18 cellular contexts compared by ENCODE assay signal in genomic region chr2:221399183-221399582, GRCh38.
DNase-seq lines count a peak whose midpoint lies in the region; ATAC-seq and TF ChIP-seq lines count a peak whose summit lies in the region.
"Had no signal": no experiment of that assay in that cellular context is flagged by ENCODE, and none has a peak within 500 bp of the region (broad histone marks: within the 10 kb centered on the region; RNA-seq: fewer than 3 reads in every experiment).

No MANE protein-coding gene starts in this region.

- no peaks in the 10 kb centered on the region for H3K79me2 ChIP-seq in H9 (ENCODE audit: insufficient read depth, low read length)
- H3K79me2 ChIP-seq in mesendoderm (ENCODE audit: control insufficient read depth, insufficient read depth, low read length), result no peaks in the 10 kb centered on the region

- H3K27ac ChIP-seq in H9 (ENCODE audit: insufficient read length, low read depth, low read length) (no peak overlapping the region), endodermal cell (ENCODE audit: low read depth, low read length) (no peak overlapping the region), mesendoderm (ENCODE audit: low read depth, low read length) (no peak overlapping the region)
- H3K27ac ChIP-seq in CD8-positive, alpha-beta T cell (ENCODE audit: low read depth, low read length), result no peak overlapping the region
- H3K27ac ChIP-seq: BLaER1, C4-2B had no signal

- no peak overlapping the region for H3K14ac ChIP-seq in H9 (ENCODE audit: insufficient read depth, low read length)

- no peaks in the 10 kb centered on the region for H3K27me3 ChIP-seq in H9 (ENCODE audit: insufficient read depth, low read length)
- peaks cover 7% of the 10 kb centered on the region for H3K27me3 ChIP-seq in endodermal cell (ENCODE audit: control insufficient read depth, insufficient read depth, low read length, poor library complexity, severe bottlenecking)
- no peaks in the 10 kb centered on the region for H3K27me3 ChIP-seq in mesendoderm (ENCODE audit: insufficient read depth, low read length, poor library complexity)
- no peaks in the 10 kb centered on the region for H3K27me3 ChIP-seq in CD8-positive, alpha-beta T cell (ENCODE audit: insufficient read depth, low read length)
- H3K27me3 ChIP-seq: BLaER1 had no signal

- H3K27me3 Mint-ChIP-seq in H9 (ENCODE audit: low read depth) (peaks cover 3% of the 10 kb centered on the region; the same call in 1 of the 2 replicates), endodermal cell (ENCODE audit: insufficient read depth) (peaks cover 5% of the 10 kb centered on the region)
- no peaks in the 10 kb centered on the region for H3K27me3 Mint-ChIP-seq in CD8-positive, alpha-beta T cell (ENCODE audit: low read depth)

- no peak overlapping the region for H3K23ac ChIP-seq in H9 (ENCODE audit: insufficient read length, low read depth, low read length)
- no peak overlapping the region for H3K23ac ChIP-seq in mesendoderm (ENCODE audit: low read length)

- H2AFZ ChIP-seq in H9 (ENCODE audit: low read length), result no peak overlapping the region

- no peaks in the 10 kb centered on the region for H4K20me1 ChIP-seq in H9 (ENCODE audit: control insufficient read depth, insufficient read depth, insufficient read length)
- H4K20me1 ChIP-seq: BLaER1 had no signal

- no peak overlapping the region for H2BK120ac ChIP-seq in H9 (ENCODE audit: low read depth, low read length, poor library complexity, severe bottlenecking)
- no peak overlapping the region for H2BK120ac ChIP-seq in mesendoderm (ENCODE audit: low read depth, low read length)

- H3K4me2 ChIP-seq in H9 (ENCODE audit: insufficient read depth, insufficient read length, low read length) (no peak overlapping the region), mesendoderm (ENCODE audit: low read length) (no peak overlapping the region)
- H3K4me2 ChIP-seq: BLaER1 had no signal

- H4K5ac ChIP-seq in H9 (ENCODE audit: insufficient read length, low read depth, low read length) (no peak overlapping the region), mesendoderm (ENCODE audit: low read length) (no peak overlapping the region)

- TF ChIP-seq CTCF in H9 (conservative IDR thresholded peaks at IDR 0.05), result peak; percentile 34; the same call in 2 of the 3 replicates
- no peak for TF ChIP-seq CTCF in endodermal cell (conservative IDR thresholded peaks at IDR 0.05)
- TF ChIP-seq CTCF in CD8-positive, alpha-beta T cell (IDR thresholded peaks at IDR 0.05), result no peak

- no peak overlapping the region for H4K91ac ChIP-seq in H9 (ENCODE audit: insufficient read length, low read depth, low read length)

- H3K9ac ChIP-seq in H9 (ENCODE audit: extremely low read depth, insufficient read length, low read length) (no peak overlapping the region), endodermal cell (ENCODE audit: extremely low read depth, low read length, poor library complexity, severe bottlenecking) (no peak overlapping the region), mesendoderm (ENCODE audit: low read length) (no peak overlapping the region)
- H3K9ac ChIP-seq: BLaER1 had no signal

- H3K4ac ChIP-seq in H9 (ENCODE audit: low read depth, low read length), result no peak overlapping the region
- no peak overlapping the region for H3K4ac ChIP-seq in mesendoderm (ENCODE audit: low read depth, low read length)

- H3K79me1 ChIP-seq in H9 (ENCODE audit: insufficient read depth, low read depth, low read length, poor library complexity, severe bottlenecking), result no peaks in the 10 kb centered on the region
- H3K79me1 ChIP-seq in mesendoderm (ENCODE audit: low read length), result no peaks in the 10 kb centered on the region

- no peak overlapping the region for H2BK20ac ChIP-seq in H9 (ENCODE audit: low read depth, low read length, poor library complexity, severe bottlenecking)

- H3K56ac ChIP-seq in H9 (ENCODE audit: insufficient read length, low read depth, low read length) (no peak overlapping the region), mesendoderm (ENCODE audit: low read length) (no peak overlapping the region)

- H3K4me3 Mint-ChIP-seq in H9, result no peak overlapping the region
- no peak overlapping the region for H3K4me3 Mint-ChIP-seq in endodermal cell
- no peak overlapping the region for H3K4me3 Mint-ChIP-seq in CD8-positive, alpha-beta T cell
- H3K4me3 Mint-ChIP-seq: B cell; CD4-positive, CD25-positive, alpha-beta regulatory T cell; CD8-positive, alpha-beta memory T cell; HFFc6 had no signal

- H2BK15ac ChIP-seq in H9 (ENCODE audit: low read depth, low read length) (no peak overlapping the region), mesendoderm (replicated peaks; ENCODE audit: low read depth) (no peak overlapping the region)

- H2AK5ac ChIP-seq in H9 (ENCODE audit: insufficient read length, low read length) (no peak overlapping the region), mesendoderm (ENCODE audit: low read length) (no peak overlapping the region)

- H3K9me3 Mint-ChIP-seq in H9 (peaks cover 3 to 5% of the 10 kb centered on the region in 2 experiments; a peak in 4 of 5 replicates), endodermal cell (peaks cover 11% of the 10 kb centered on the region)
- no peaks in the 10 kb centered on the region for H3K9me3 Mint-ChIP-seq in CD8-positive, alpha-beta T cell
- H3K9me3 Mint-ChIP-seq: HFFc6 had no signal

- peak overlapping the region; percentile 8 for H3K4me3 ChIP-seq in endodermal cell (ENCODE audit: low read length)
- H3K4me3 ChIP-seq in mesendoderm (ENCODE audit: low read length), result no peak overlapping the region
- H3K4me3 ChIP-seq in CD8-positive, alpha-beta T cell (ENCODE audit: low read depth, low read length), result no peak overlapping the region
- H3K4me3 ChIP-seq: BLaER1, HAP-1 had no signal

- H3K4me1 Mint-ChIP-seq in H9, result no peaks in the 10 kb centered on the region
- H3K4me1 Mint-ChIP-seq in endodermal cell, result peaks cover 14% of the 10 kb centered on the region
- no peaks in the 10 kb centered on the region for H3K4me1 Mint-ChIP-seq in CD8-positive, alpha-beta T cell (ENCODE audit: low read depth)
- H3K4me1 Mint-ChIP-seq: CD4-positive, CD25-positive, alpha-beta regulatory T cell; CD8-positive, alpha-beta memory T cell had no signal

- CTCF ChIA-PET in CD8-positive, alpha-beta T cell (lab: Charles Lee), result no interaction called here

- H3K36me3 Mint-ChIP-seq in H9 (ENCODE audit: insufficient read depth in 1 of 3, low read depth in 3 of 3), result no peaks in the 10 kb centered on the region; a peak in 1 of 7 replicates
- H3K36me3 Mint-ChIP-seq in endodermal cell (ENCODE audit: low read depth), result no peaks in the 10 kb centered on the region
- H3K36me3 Mint-ChIP-seq in CD8-positive, alpha-beta T cell, result no peaks in the 10 kb centered on the region
- H3K36me3 Mint-ChIP-seq: CD4-positive, CD25-positive, alpha-beta regulatory T cell; CD8-positive, alpha-beta memory T cell had no signal

- no peak overlapping the region for H3K27ac Mint-ChIP-seq in H9
- H3K27ac Mint-ChIP-seq in endodermal cell, result no peak overlapping the region
- H3K27ac Mint-ChIP-seq in CD8-positive, alpha-beta T cell, result no peak overlapping the region
- H3K27ac Mint-ChIP-seq: B cell, HFFc6 had no signal

- POLR2A ChIA-PET in CD8-positive, alpha-beta T cell (lab: Charles Lee), result no interaction called here

- H3K9me3 ChIP-seq in H9 (ENCODE audit: control insufficient read depth, low read depth, low read length) (no peaks in the 10 kb centered on the region), endodermal cell (ENCODE audit: control insufficient read depth, low read length) (peaks cover 20% of the 10 kb centered on the region)
- H3K9me3 ChIP-seq in CD8-positive, alpha-beta T cell (ENCODE audit: low read length), result no peaks in the 10 kb centered on the region
- H3K9me3 ChIP-seq: BLaER1, HAP-1 had no signal

- intact Hi-C loops in CD8-positive, alpha-beta T cell (cut with DNase I, micrococcal nuclease), result no loop called here

- H3K36me3 ChIP-seq in endodermal cell (ENCODE audit: control insufficient read depth, insufficient read depth, low read length) (no peaks in the 10 kb centered on the region), mesendoderm (ENCODE audit: control insufficient read depth, insufficient read depth, low read length) (no peaks in the 10 kb centered on the region)
- H3K36me3 ChIP-seq in CD8-positive, alpha-beta T cell (ENCODE audit: insufficient read depth, low read length), result no peaks in the 10 kb centered on the region
- H3K36me3 ChIP-seq: BLaER1, HAP-1 had no signal

- H3K23me2 ChIP-seq in H9 (ENCODE audit: insufficient read length, low read depth, low read length, poor library complexity, severe bottlenecking), result no peaks in the 10 kb centered on the region

- H3K4me1 ChIP-seq in H9 (ENCODE audit: insufficient read depth, low read length), result no peaks in the 10 kb centered on the region
- H3K4me1 ChIP-seq in endodermal cell (ENCODE audit: control insufficient read depth, insufficient read depth, low read length), result peaks cover 4% of the 10 kb centered on the region
- no peaks in the 10 kb centered on the region for H3K4me1 ChIP-seq in mesendoderm (ENCODE audit: control insufficient read depth, low read depth, low read length)
- no peaks in the 10 kb centered on the region for H3K4me1 ChIP-seq in CD8-positive, alpha-beta T cell (ENCODE audit: insufficient read depth, low read length)

- DNase-seq in ELF-1 (ENCODE audit: low read depth, low spot score) (peak; percentile 4), H9 (peak; percentile 35), endodermal cell (peak; percentile 53), mesendoderm (peak; percentile 26)
- no peak for DNase-seq in CD8-positive, alpha-beta T cell
- DNase-seq: CD4-positive, CD25-positive, alpha-beta regulatory T cell; CD8-positive, alpha-beta memory T cell; DMS 273 treated with DMSO at 0.1 percent for 48 hours; DMS79; EL; GF-D8; HFFc6 had no signal

- no peak overlapping the region for H4K8ac ChIP-seq in H9 (replicated peaks; ENCODE audit: insufficient read length, low read depth, low read length)
- no peak overlapping the region for H4K8ac ChIP-seq in mesendoderm (ENCODE audit: low read depth, low read length)

- no peak overlapping the region for H3T11ph ChIP-seq in H9 (ENCODE audit: low read length)

- H3K18ac ChIP-seq in H9 (ENCODE audit: insufficient read length, low read depth, low read length), result no peak overlapping the region
- no peak overlapping the region for H3K18ac ChIP-seq in mesendoderm (ENCODE audit: low read length)

- H2BK5ac ChIP-seq in H9 (ENCODE audit: insufficient read length, low read length) (no peak overlapping the region), mesendoderm (ENCODE audit: low read length) (no peak overlapping the region)

- no CpG with 5 or more reads among the region's 4 CpGs for WGBS in H9 (ENCODE audit: extremely low coverage, insufficient read length, low lambda C conversion rate)
- WGBS in endodermal cell (ENCODE audit: insufficient coverage in 1 of 2, insufficient read length in 1 of 2), 2 experiments, result 83 to 100% methylated on average over 1 to 4 of the region's 4 CpGs
- no CpG with 5 or more reads among the region's 4 CpGs for WGBS in mesendoderm (ENCODE audit: extremely low coverage, insufficient coverage, low lambda C conversion rate)

- ATAC-seq in CD8-positive, alpha-beta T cell, result no peak
- ATAC-seq in GM19452 (IDR thresholded peaks at IDR 0.05; ENCODE audit: unreplicated experiment) (no peak), HG03520 (IDR thresholded peaks at IDR 0.05; ENCODE audit: unreplicated experiment) (no peak)

- H2BK12ac ChIP-seq in H9 (ENCODE audit: insufficient read length, low read depth, low read length), result no peak overlapping the region

Comparison
In these comparisons a context has a peak if more than half of its experiments do, and no peak if none do; other contexts are left out.
1. DNase-seq: peak in ELF-1 (single experiment), H9 (single experiment), endodermal cell (single experiment) and mesendoderm (single experiment); none in CD8-positive, alpha-beta T cell (0 of 7).